9 cellular contexts compared by ENCODE assay signal in the genomic region with DNA sequence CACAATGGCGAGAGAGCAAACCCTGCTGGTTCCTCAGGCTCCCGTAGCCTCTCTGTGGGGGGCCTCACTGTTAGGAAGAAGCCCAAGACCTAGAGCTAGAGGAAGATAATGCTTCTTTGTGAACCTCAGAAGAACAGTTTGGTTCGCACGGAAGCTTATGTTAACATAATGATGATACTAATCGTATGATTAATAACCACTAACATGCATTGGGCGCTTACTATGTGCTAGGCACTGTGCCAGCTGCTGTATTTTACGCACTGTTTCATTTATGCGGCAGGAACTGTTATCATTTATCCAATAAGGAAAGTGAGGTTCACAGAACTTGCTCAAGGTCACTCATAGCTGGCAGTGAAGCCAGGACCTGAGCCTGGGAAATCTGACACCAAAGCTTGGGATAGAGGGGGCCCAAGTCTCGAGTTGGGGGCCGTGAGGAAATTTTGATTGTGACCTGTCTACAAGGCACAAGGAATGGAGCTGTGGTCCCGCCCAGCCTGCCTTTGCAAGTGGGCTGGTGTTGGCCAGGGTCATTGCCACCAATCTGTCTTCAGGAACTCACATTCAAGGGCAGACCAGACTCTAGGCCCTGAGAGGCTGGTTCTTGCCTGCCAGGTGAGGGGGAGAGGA. TPM values are rescaled to one million over a fixed set of nuclear protein-coding genes. Genes with fewer than 3 reads are reported as not detected.
DNase-seq lines count a peak whose midpoint lies in the region; ATAC-seq and FAIRE-seq lines count a peak whose summit lies in the region.
"Had no signal": no experiment of that assay in that cellular context is flagged by ENCODE, and none has a peak within 500 bp of the region (broad histone marks: within the 10 kb centered on the region; RNA-seq: fewer than 3 reads in every experiment).

No MANE protein-coding gene starts in this region.

- no peak for ATAC-seq in GM18873 (IDR thresholded peaks at IDR 0.05; ENCODE audit: low FRiP score, unreplicated experiment)

- DNase-seq in H4 (ENCODE audit: low spot score) = peak; percentile 72
- peak; percentile 93 for DNase-seq in SK-MEL-5 (ENCODE audit: low read depth, low spot score)
- DNase-seq in fibroblast of gingiva (ENCODE audit: low read depth) = peak; percentile 71
- peak; percentile 88 for DNase-seq in skeletal muscle cell (ENCODE audit: low read depth)
- DNase-seq in NCI-H510A treated with DMSO at 0.1 percent for 48 hours (lab: John Stamatoyannopoulos, UW) = no peak
- DNase-seq in urothelium cell line (ENCODE audit: low spot score) = no peak
- DNase-seq in activated T-cell treated with anti-CD3 and anti-CD28 coated beads, Interleukin-2, amount 50 U/mL, for 1 hour = no peak

- in situ Hi-C loops in SK-MEL-5 (cut with HindIII; ENCODE audit: low pct_unique_long_range_greater_than_20kb, low sequenced_read_pairs) = no loop called here

- FAIRE-seq in urothelium cell line (lab: Jason Lieb, UNC) = no peak

- H3K4me3 ChIP-seq in skeletal muscle cell (ENCODE audit: low read depth, low read length) = no peak overlapping the region

RNA-seq across cellular contexts. Expression of gene PRCD, which starts 6.8 kb away (rescaled TPM):
- not detected in 2 replicates for total RNA-seq in H4 (2014; rRNA removed; shearing (Covaris generic))
- 15.8 and 18.8 TPM in 2 replicates for total RNA-seq in SK-MEL-5 (2014; rRNA removed; shearing (Covaris generic))
- polyA plus RNA-seq in SK-MEL-5 (2015; cell fraction: cytosol; rRNA removed) = 12.2 and 13.3 TPM in 2 replicates
- 32.9 and 49.6 TPM in 2 replicates for polyA plus RNA-seq in SK-MEL-5 (2015; cell fraction: nucleus; rRNA removed)
- total RNA-seq: activated CD8-positive, alpha-beta T cell treated with anti-CD3 and anti-CD28 coated beads, Interleukin-2, amount 10 ng/mL, durations not matched to agents 7 days and 5 days had no signal

RNA-seq across cellular contexts. Expression of gene CYGB, which starts 9.2 kb away (rescaled TPM):
- total RNA-seq in H4 (2014; rRNA removed; shearing (Covaris generic)) = 0.25 and 1.8 TPM in 2 replicates
- 122 TPM in 2 replicates for total RNA-seq in SK-MEL-5 (2014; rRNA removed; shearing (Covaris generic))
- 107 and 128 TPM in 2 replicates for polyA plus RNA-seq in SK-MEL-5 (2015; cell fraction: cytosol; rRNA removed)
- 37.9 and 41.4 TPM in 2 replicates for polyA plus RNA-seq in SK-MEL-5 (2015; cell fraction: nucleus; rRNA removed)

RNA-seq across cellular contexts. Expression of gene ST6GALNAC2, which starts 39.0 kb away (rescaled TPM):
- 0.14 TPM in 1 of 2 replicates, not detected in the other for total RNA-seq in H4 (2014; rRNA removed; shearing (Covaris generic))
- total RNA-seq in SK-MEL-5 (2014; rRNA removed; shearing (Covaris generic)) = 77.4 and 96.3 TPM in 2 replicates
- 96.4 and 117 TPM in 2 replicates for polyA plus RNA-seq in SK-MEL-5 (2015; cell fraction: cytosol; rRNA removed)
- 76.4 and 135 TPM in 2 replicates for polyA plus RNA-seq in SK-MEL-5 (2015; cell fraction: nucleus; rRNA removed)
- total RNA-seq: activated CD8-positive, alpha-beta T cell treated with anti-CD3 and anti-CD28 coated beads, Interleukin-2, amount 10 ng/mL, durations not matched to agents 7 days and 5 days had no signal

RNA-seq across cellular contexts. Expression of gene RHBDF2, which starts 45.4 kb away (rescaled TPM):
- total RNA-seq in H4 (2014; rRNA removed; shearing (Covaris generic)) = 9.0 and 17.4 TPM in 2 replicates
- 25.0 and 28.6 TPM in 2 replicates for total RNA-seq in SK-MEL-5 (2014; rRNA removed; shearing (Covaris generic))
- polyA plus RNA-seq in SK-MEL-5 (2015; cell fraction: cytosol; rRNA removed) = 75.0 and 78.8 TPM in 2 replicates
- 64.9 and 68.7 TPM in 2 replicates for polyA plus RNA-seq in SK-MEL-5 (2015; cell fraction: nucleus; rRNA removed)

Comparison
In these comparisons a context has a peak if more than half of its experiments do, and no peak if none do; other contexts are left out.
1. DNase-seq: peak in H4 (single experiment), SK-MEL-5 (single experiment), fibroblast of gingiva (single experiment) and skeletal muscle cell (single experiment); none in NCI-H510A treated with DMSO at 0.1 percent for 48 hours (single experiment), urothelium cell line (single experiment) and activated T-cell treated with anti-CD3 and anti-CD28 coated beads, Interleukin-2, amount 50 U/mL, for 1 hour (single experiment).
2. RNA of gene PRCD, which starts 6.8 kb away (total RNA-seq): 15.8 to 18.8 TPM in SK-MEL-5; not detected in H4; every median in the first group is over 10 times any median in the second.
3. RNA of gene CYGB, which starts 9.2 kb away (total RNA-seq): 122 TPM in SK-MEL-5; 0.25 to 1.8 TPM in H4; every median in the first group is over 10 times any median in the second.
4. RNA of gene ST6GALNAC2, which starts 39.0 kb away (total RNA-seq): 77.4 to 96.3 TPM in SK-MEL-5; 0.14 TPM in H4; every median in the first group is over 10 times any median in the second.